Comparison of ENCODE assay signal across 8 cellular contexts in the genomic region with DNA sequence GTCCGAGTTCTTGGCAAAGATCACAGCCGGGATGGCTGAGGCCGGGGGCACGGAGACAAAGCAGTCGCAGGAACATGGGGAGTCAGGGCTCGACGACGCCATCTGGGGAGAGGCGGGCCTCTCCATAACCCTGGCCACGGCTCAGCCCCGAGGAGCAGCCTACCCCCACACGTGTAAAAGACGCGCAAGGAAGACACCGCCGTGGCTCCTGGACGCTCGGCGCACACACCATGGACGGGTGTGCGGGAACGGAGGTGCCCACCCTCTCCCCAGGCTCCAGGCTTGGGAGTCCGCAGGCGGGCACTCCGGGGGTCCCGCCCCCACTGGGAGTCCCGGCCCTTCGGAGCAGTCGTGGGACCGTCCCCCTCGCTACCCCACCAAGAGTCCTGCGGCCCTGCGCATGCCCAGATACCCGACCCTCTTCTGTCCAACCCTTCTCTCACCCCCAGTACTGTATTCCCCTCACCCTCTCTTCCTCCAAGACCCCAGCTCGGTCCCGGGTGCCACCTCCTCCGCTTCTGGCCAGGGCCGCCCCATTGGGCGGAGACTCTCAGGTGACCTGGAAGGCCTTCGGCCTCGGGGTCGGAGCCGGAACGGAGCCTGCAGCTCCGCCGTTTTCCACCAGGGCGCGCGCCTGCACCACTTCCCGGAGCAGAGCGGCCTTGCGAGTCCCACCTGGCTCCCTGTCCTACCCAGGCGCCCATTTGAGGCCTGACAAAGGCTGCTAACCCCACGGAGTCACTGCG. TPM values are rescaled to one million over a fixed set of nuclear protein-coding genes. Genes with fewer than 3 reads are reported as not detected.
DNase-seq lines count a peak whose midpoint lies in the region; ATAC-seq and TF ChIP-seq lines count a peak whose summit lies in the region.

A gene (minus strand): TSS at position 532 of the 746 bp plus-strand sequence. CDS start 430 bp downstream, at position 102.

- TF ChIP-seq CTCF in GM12874 (IDR thresholded peaks at IDR 0.05; ENCODE audit: insufficient read depth, low read depth, low read length) (peak; percentile 97), astrocyte of the cerebellum (IDR thresholded peaks at IDR 0.05; ENCODE audit: low read depth, low read length, missing control alignments) (peak; percentile 96)

- intact Hi-C loops in sciatic nerve (cut with DNase I): loop anchor here (10.0 kb wide), 2 partner anchors 114 to 174 kb away; a partner anchor contains a TSS

- in situ Hi-C loops in astrocyte of the cerebellum (cut with HindIII; ENCODE audit: low sequenced_read_pairs): no loop called here

- DNase-seq in NCI-H2029 (lab: John Stamatoyannopoulos, UW): peak; percentile 74
- peak; percentile 80 for DNase-seq in T-helper 9 cell
- peak; percentile 27 for DNase-seq in astrocyte of the cerebellum (ENCODE audit: low read depth)
- DNase-seq in hypothalamus (lab: John Stamatoyannopoulos, UW): peak; percentile 23 to 89 (median 75)
- DNase-seq in sciatic nerve (ENCODE audit: low spot score): peak; percentile 94

- peak; percentile 92 for ATAC-seq in HG02798 (IDR thresholded peaks at IDR 0.05; ENCODE audit: poor library complexity, unreplicated experiment)
- ATAC-seq in sciatic nerve: peak; percentile 93
- no peak for ATAC-seq in HG02884 (IDR thresholded peaks at IDR 0.05; ENCODE audit: unreplicated experiment)

- peak within 1 kb of the TSS; percentile 70 for H3K4me3 ChIP-seq in astrocyte of the cerebellum (ENCODE audit: low read depth, low read length)

RNA-seq across cellular contexts. Expression of the gene that starts here (rescaled TPM):
- 39.4 TPM for total RNA-seq in sciatic nerve

Comparison
In these comparisons a context has a peak if more than half of its experiments do, and no peak if none do; other contexts are left out.
1. DNase-seq: peak in every context shown above with its lines; median percentile 94 in sciatic nerve; 80 in T-helper 9 cell; 75 in hypothalamus; 74 in NCI-H2029; 27 in astrocyte of the cerebellum.